ENCODE assay signal across 25 cellular contexts in genomic region chr16:87839542-87840461, GRCh38. TPM values are rescaled to one million over a fixed set of nuclear protein-coding genes. Genes with fewer than 3 reads are reported as not detected.
A peak's percentile ranks its signal among the peaks of the same experiment; 100 is the strongest.
DNase-seq lines count a peak whose midpoint lies in the region; ATAC-seq, FAIRE-seq and TF ChIP-seq lines count a peak whose summit lies in the region.
"Had no signal": no experiment of that assay in that cellular context is flagged by ENCODE, and none has a peak within 500 bp of the region (broad histone marks: within the 10 kb centered on the region; RNA-seq: fewer than 3 reads in every experiment).

No MANE protein-coding gene starts in this region.

- BruUV-seq in HepG2 (replicated peaks; lab: Mats Ljungman, UMichigan): TSS peak; percentile 15

- no peak for FAIRE-seq in HepG2 (lab: Jason Lieb, UNC)
- FAIRE-seq: small intestine had no signal

- POLR2A ChIA-PET in HepG2 (lab: Yijun Ruan, JAX): interaction anchor here (0.9 to 1.2 kb wide), 2 partner anchors 10 to 50 kb away, joined by 3 to 4 read pairs; no protein-coding TSS in a partner anchor

- no peak overlapping the region for H2AFZ ChIP-seq in HepG2 (ENCODE audit: low read length)

- WGBS in HepG2 (ENCODE audit: low lambda C conversion rate): 96% methylated on average over 39 of the region's 42 CpGs
- WGBS in stomach, 5 donors: 58 to 83% (median 67%) methylated on average over 40 to 42 of the region's 42 CpGs

- TF ChIP-seq EP300 in HepG2 (IDR thresholded peaks at IDR 0.05; ENCODE audit: low read depth in 2 of 2, low read length in 2 of 2) (no peak), HepG2 (CRISPR knock-in tag; IDR thresholded peaks at IDR 0.05; ENCODE audit: borderline replicate concordance) (no peak), stomach (IDR thresholded peaks at IDR 0.05) (no peak)

- H3K9me3 ChIP-seq in HepG2 (ENCODE audit: low read length) (no peaks in the 10 kb centered on the region), stomach (no peaks in the 10 kb centered on the region)
- H3K9me3 ChIP-seq: colonic mucosa, heart right ventricle, MG63, neutrophil had no signal

- no peak for DNase-seq in activated T-cell treated with anti-CD3 and anti-CD28 coated beads, Interleukin-2, amount 50 U/mL, for 24 hours
- no peak for DNase-seq in activated T-cell treated with anti-CD3 and anti-CD28 coated beads, Interleukin-2, amount 50 U/mL, for 1 hour
- no peak for DNase-seq in dorsolateral prefrontal cortex
- DNase-seq in HepG2 (ENCODE audit: low spot score): no peak
- DNase-seq in stomach: no peak
- DNase-seq in NCI-H1694 treated with DMSO at 0.1 percent for 48 hours (lab: John Stamatoyannopoulos, UW): no peak
- DNase-seq in SHP77 (lab: John Stamatoyannopoulos, UW): no peak
- no peak for DNase-seq in hippocampal formation (lab: John Stamatoyannopoulos, UW)
- DNase-seq: activated CD4-positive, alpha-beta T cell treated with anti-CD3 and anti-CD28 coated beads, Interleukin-2, amount 10 ng/mL, durations not matched to agents 24 days and 14 days; colonic mucosa; heart right ventricle; left ventricle myocardium superior; MG63; NCI-H1436; NCI-H524; stimulated activated CD4-positive, alpha-beta T cell treated with anti-CD3 and anti-CD28 coated beads, Interleukin-4, amount 100 ng/mL, for 24 hours; stimulated activated naive CD8-positive, alpha-beta T cell treated with anti-CD3 and anti-CD28 coated beads, Interleukin-15, amount 100 ng/mL, for 72 hours; T-helper 2 cell had no signal

- TF ChIP-seq CTCF in dorsolateral prefrontal cortex (IDR thresholded peaks at IDR 0.05 in 54 of 56, conservative IDR thresholded peaks at IDR 0.05 in 2 of 56; ENCODE audit: low read depth in 1 of 56, partially characterized antibody in 56 of 56) (no peak), HepG2 (CRISPR knock-in tag; IDR thresholded peaks at IDR 0.05) (no peak), stomach (IDR thresholded peaks at IDR 0.05) (no peak)

- H3K27ac ChIP-seq in dorsolateral prefrontal cortex (peak overlapping the region in 36 of 59 donors; percentile 2 to 80 (median 44)), HepG2 (ENCODE audit: extremely low read length, insufficient read depth, low read length) (no peak overlapping the region), stomach (peak overlapping the region in 4 of 5 donors; percentile 29 to 89 (median 63))
- H3K27ac ChIP-seq: 22Rv1, colonic mucosa, heart right ventricle, neutrophil, SK-N-MC had no signal

- TF ChIP-seq POLR2A in HepG2 (IDR thresholded peaks at IDR 0.05; ENCODE audit: insufficient read depth in 1 of 2, low read depth in 2 of 2, low read length in 2 of 2) (no peak), stomach (IDR thresholded peaks at IDR 0.05) (no peak)

- CTCF ChIA-PET in HepG2 (lab: Yijun Ruan, JAX; ENCODE audit: low intra/inter-chr PET ratio, low total read pairs): no interaction called here

- peaks cover 15% of the 10 kb centered on the region for H3K4me1 Mint-ChIP-seq in activated T-cell treated with anti-CD3 and anti-CD28 coated beads, Interleukin-2, amount 50 U/mL, for 24 hours (ENCODE audit: low read depth)

- intact Hi-C loops in dorsolateral prefrontal cortex (cut with DNase I) (no loop called here), HepG2 (cut with micrococcal nuclease; ENCODE audit: unreplicated experiment) (no loop called here), stomach (cut with DNase I; ENCODE audit: low total_unique reads) (no loop called here)

- H3K36me3 Mint-ChIP-seq in activated T-cell treated with anti-CD3 and anti-CD28 coated beads, Interleukin-2, amount 50 U/mL, for 24 hours (ENCODE audit: low read depth): peaks cover 98% of the 10 kb centered on the region
- H3K36me3 Mint-ChIP-seq: type B pancreatic cell had no signal

- H3K27me3 Mint-ChIP-seq in activated T-cell treated with anti-CD3 and anti-CD28 coated beads, Interleukin-2, amount 50 U/mL, for 24 hours: no peaks in the 10 kb centered on the region
- H3K27me3 Mint-ChIP-seq: activated CD4-positive, alpha-beta T cell treated with anti-CD3 and anti-CD28 coated beads, Interleukin-2, amount 10 ng/mL, durations not matched to agents 24 days and 14 days; B cell; stimulated activated naive CD8-positive, alpha-beta T cell treated with anti-CD3 and anti-CD28 coated beads, Interleukin-15, amount 100 ng/mL, for 72 hours; type B pancreatic cell had no signal

- TF ChIP-seq RAD21 in HepG2 (CRISPR knock-in tag; IDR thresholded peaks at IDR 0.05): no peak

- no peaks in the 10 kb centered on the region for H3K9me3 Mint-ChIP-seq in activated T-cell treated with anti-CD3 and anti-CD28 coated beads, Interleukin-2, amount 50 U/mL, for 24 hours
- H3K9me3 Mint-ChIP-seq: activated CD4-positive, alpha-beta T cell treated with anti-CD3 and anti-CD28 coated beads, Interleukin-2, amount 10 ng/mL, durations not matched to agents 24 days and 14 days; brain; stimulated activated naive CD8-positive, alpha-beta T cell treated with anti-CD3 and anti-CD28 coated beads, Interleukin-15, amount 100 ng/mL, for 72 hours; type B pancreatic cell had no signal

- peaks cover 38% of the 10 kb centered on the region for H3K79me2 ChIP-seq in HepG2 (ENCODE audit: insufficient read depth, low read length)

- H3K4me1 ChIP-seq in HepG2 (ENCODE audit: insufficient read depth, low read length): peaks cover 65% of the 10 kb centered on the region
- H3K4me1 ChIP-seq in stomach: peaks cover 9 to 65% (median 50%) of the 10 kb centered on the region in 4 donors
- H3K4me1 ChIP-seq: colonic mucosa had no signal

- peaks cover 78 to 85% of the 10 kb centered on the region in 2 experiments for H3K36me3 ChIP-seq in HepG2 (replicated peaks in 1 of 2; ENCODE audit: control insufficient read depth in 1 of 2, insufficient read depth in 2 of 2, low read length in 2 of 2)
- H3K36me3 ChIP-seq in stomach: peaks cover 43 to 94% (median 57%) of the 10 kb centered on the region in 4 donors
- H3K36me3 ChIP-seq: colonic mucosa had no signal

- H3K27ac Mint-ChIP-seq in activated T-cell treated with anti-CD3 and anti-CD28 coated beads, Interleukin-2, amount 50 U/mL, for 24 hours: peak overlapping the region; percentile 59
- H3K27ac Mint-ChIP-seq: activated CD4-positive, alpha-beta T cell treated with anti-CD3 and anti-CD28 coated beads, Interleukin-2, amount 10 ng/mL, durations not matched to agents 24 days and 14 days; B cell; type B pancreatic cell had no signal

- H3K9ac ChIP-seq in HepG2 (ENCODE audit: insufficient read depth, low read depth, low read length): no peak overlapping the region

- H4K20me1 ChIP-seq in HepG2 (ENCODE audit: insufficient read depth, low read length): peaks cover 20% of the 10 kb centered on the region; the same call in 1 of the 2 replicates

- H3K27me3 ChIP-seq in dorsolateral prefrontal cortex: no peaks in the 10 kb centered on the region
- H3K27me3 ChIP-seq in HepG2 (ENCODE audit: control insufficient read depth in 1 of 2, insufficient read depth in 2 of 2, low read length in 2 of 2): no peaks in the 10 kb centered on the region
- no peaks in the 10 kb centered on the region for H3K27me3 ChIP-seq in stomach
- H3K27me3 ChIP-seq: colonic mucosa, heart right ventricle, MG63, neutrophil had no signal

- H3K4me3 ChIP-seq in dorsolateral prefrontal cortex (no peak overlapping the region), HepG2 (replicated peaks in 1 of 3; ENCODE audit: insufficient read depth in 1 of 3, low read depth in 2 of 3, low read length in 3 of 3) (no peak overlapping the region), stomach (no peak overlapping the region)
- H3K4me3 ChIP-seq: colonic mucosa, heart right ventricle, MG63, SK-N-MC had no signal

- ATAC-seq in HepG2: no peak
- ATAC-seq: heart right ventricle; left ventricle myocardium superior; stimulated activated naive CD8-positive, alpha-beta T cell treated with anti-CD3 and anti-CD28 coated beads, Interleukin-15, amount 100 ng/mL, for 72 hours had no signal

- in situ Hi-C loops in HepG2 (cut with HindIII; ENCODE audit: extremely low pct_ligation_motif_present, low pct_unique_long_range_greater_than_20kb): no loop called here

- H3K4me3 Mint-ChIP-seq in activated T-cell treated with anti-CD3 and anti-CD28 coated beads, Interleukin-2, amount 50 U/mL, for 24 hours: no peak overlapping the region
- H3K4me3 Mint-ChIP-seq: activated CD4-positive, alpha-beta T cell treated with anti-CD3 and anti-CD28 coated beads, Interleukin-2, amount 10 ng/mL, durations not matched to agents 24 days and 14 days; B cell; brain; stimulated activated naive CD8-positive, alpha-beta T cell treated with anti-CD3 and anti-CD28 coated beads, Interleukin-15, amount 100 ng/mL, for 72 hours; type B pancreatic cell had no signal

- H3K4me2 ChIP-seq in HepG2 (ENCODE audit: low read depth, low read length): no peak overlapping the region

TF ChIP-seq in HepG2, 621 proteins besides CTCF, POLR2A, EP300 and RAD21 (continues in another document):
- TF ChIP-seq ZNF629 (CRISPR knock-in tag; conservative IDR thresholded peaks at IDR 0.05) (peak; percentile 83), RXRA (CRISPR knock-in tag; IDR thresholded peaks at IDR 0.05) (peak; percentile 20; the same call in 1 of the 2 replicates)

RNA-seq across cellular contexts. Expression of gene SLC7A5, which starts 29.5 kb away (rescaled TPM):
- total RNA-seq in dorsolateral prefrontal cortex (100 to 1,000 TPM in 16 of 120 experiments, 10 to 100 TPM in 104; 37.8 to 157 (median 74.3) TPM), HepG2 (2016; rRNA removed; fragmentation: Illumina TruSeq; extraction: Trizol) (84.4 and 155 TPM in 2 replicates), stomach (10 to 100 TPM in 3 of 5 donors, 1 to 10 TPM in 2; 1.4 to 24.1 (median 11.0) TPM)
- total RNA-seq in HepG2 (2016; cell fraction: cytosol; rRNA removed; fragmentation: Illumina TruSeq; extraction: Trizol; ENCODE audit: low read depth): 20.4 and 21.0 TPM in 2 replicates
- 65.4 and 165 TPM in 2 replicates for total RNA-seq in HepG2 (2016; cell fraction: insoluble cytoplasmic fraction; rRNA removed; fragmentation: Illumina TruSeq; extraction: Trizol)
- total RNA-seq in HepG2 (2016; cell fraction: membrane; rRNA removed; fragmentation: Illumina TruSeq; extraction: Trizol): 76.8 and 82.0 TPM in 2 replicates
- total RNA-seq in HepG2 (2016; cell fraction: nucleus; rRNA removed; fragmentation: Illumina TruSeq; extraction: Trizol): 144 and 171 TPM in 2 replicates
- polyA plus RNA-seq in HepG2 (2011; rRNA removed) (79.6 and 84.0 TPM in 2 replicates), stomach (10 to 100 TPM in 1 of 3 donors, 1 to 10 TPM in 2; 3.5 to 74.8 (median 9.0) TPM)
- 58.4 and 80.8 TPM in 2 replicates for polyA plus RNA-seq in HepG2 (2011; cell fraction: cytosol; rRNA removed)
- polyA plus RNA-seq in HepG2 (2011; cell fraction: nucleus; rRNA removed): 118 and 147 TPM in 2 replicates
- polyA plus RNA-seq in HepG2 (2012): 135 and 207 TPM in 2 replicates
- 17.8 and 19.1 TPM in 2 replicates for polyA plus RNA-seq in HepG2 (2016; cell fraction: cytosol; fragmentation: Illumina TruSeq; extraction: Trizol; ENCODE audit: low read depth)
- 93.2 and 121 TPM in 2 replicates for polyA plus RNA-seq in HepG2 (2016; cell fraction: insoluble cytoplasmic fraction; fragmentation: Illumina TruSeq; extraction: Trizol; ENCODE audit: low read depth)
- polyA plus RNA-seq in HepG2 (2016; cell fraction: membrane; fragmentation: Illumina TruSeq; extraction: Trizol; ENCODE audit: low read depth): 56.5 and 59.3 TPM in 2 replicates
- 307 and 313 TPM in 2 replicates for polyA plus RNA-seq in HepG2 (2016; cell fraction: nucleus; fragmentation: Illumina TruSeq; extraction: Trizol; ENCODE audit: insufficient read depth, low read depth)
- polyA minus RNA-seq in HepG2 (2011; rRNA and poly(A)+ RNA removed; ENCODE audit: low replicate concordance): 157 and 170 TPM in 2 replicates
- 88.7 and 88.8 TPM in 2 replicates for polyA minus RNA-seq in HepG2 (2011; cell fraction: cytosol; rRNA and poly(A)+ RNA removed)
- 35.7 and 42.5 TPM in 2 replicates for polyA minus RNA-seq in HepG2 (2011; cell fraction: nucleus; rRNA and poly(A)+ RNA removed)
